Comparison of ENCODE assay signal across 21 cellular contexts in genomic region chr5:145568581-145568980, GRCh38.
DNase-seq lines count a peak whose midpoint lies in the region; TF ChIP-seq lines count a peak whose summit lies in the region.
"Had no signal": no experiment of that assay in that cellular context is flagged by ENCODE, and none has a peak within 500 bp of the region (broad histone marks: within the 10 kb centered on the region; RNA-seq: fewer than 3 reads in every experiment).

No MANE protein-coding gene starts in this region.

- no peaks in the 10 kb centered on the region for H3K9me3 Mint-ChIP-seq in neural progenitor cell

- H3K4me1 Mint-ChIP-seq in neural progenitor cell: peaks cover 5% of the 10 kb centered on the region
- H3K4me1 Mint-ChIP-seq: naive B cell had no signal

- H3K27ac ChIP-seq in GM23248 (no peak overlapping the region), neural progenitor cell (no peak overlapping the region)
- H3K27ac ChIP-seq: BLaER1 treated with 17β-estradiol and CSF1 and Interleukin-3, amounts not matched to agents 10 nM and 100 nM; body of pancreas; dorsolateral prefrontal cortex; SJSA1 had no signal

- H3K4me2 ChIP-seq in GM23248 (ENCODE audit: unreplicated experiment): no peak overlapping the region
- H3K4me2 ChIP-seq in neural progenitor cell: no peak overlapping the region
- H3K4me2 ChIP-seq: BLaER1 treated with 17β-estradiol and CSF1 and Interleukin-3, amounts not matched to agents 10 nM and 100 nM had no signal

- no peaks in the 10 kb centered on the region for H3K9me3 ChIP-seq in GM23248 (ENCODE audit: low read depth)
- H3K9me3 ChIP-seq in neural progenitor cell (ENCODE audit: low read depth): no peaks in the 10 kb centered on the region
- H3K9me3 ChIP-seq: BLaER1 treated with 17β-estradiol and CSF1 and Interleukin-3, amounts not matched to agents 10 nM and 100 nM; body of pancreas; SJSA1 had no signal

- H4K20me1 ChIP-seq in GM23248 (ENCODE audit: insufficient read depth): no peaks in the 10 kb centered on the region
- H4K20me1 ChIP-seq in neural progenitor cell (ENCODE audit: low read depth): no peaks in the 10 kb centered on the region
- H4K20me1 ChIP-seq: BLaER1 treated with 17β-estradiol and CSF1 and Interleukin-3, amounts not matched to agents 10 nM and 100 nM had no signal

- H3K79me2 ChIP-seq in GM23248 (ENCODE audit: insufficient read depth) (no peaks in the 10 kb centered on the region), neural progenitor cell (ENCODE audit: low read depth) (no peaks in the 10 kb centered on the region)

- no peak overlapping the region for H3K4me3 Mint-ChIP-seq in neural progenitor cell
- H3K4me3 Mint-ChIP-seq: H9; naive B cell; stimulated activated naive CD8-positive, alpha-beta T cell treated with anti-CD3 and anti-CD28 coated beads, Interleukin-15, Interleukin-2, amounts not matched to agents 100 ng/mL and 50 ng/mL, for 24 hours had no signal

- peak; percentile 27 for DNase-seq in AG09319 (ENCODE audit: extremely low read depth, low read depth)
- peak; percentile 18 for DNase-seq in GM23248
- DNase-seq in NCI-H69 (lab: John Stamatoyannopoulos, UW): peak; percentile 74
- peak; percentile 24 for DNase-seq in fibroblast of the aortic adventitia (ENCODE audit: low read depth)
- no peak for DNase-seq in NCI-H1048 (lab: John Stamatoyannopoulos, UW)
- DNase-seq in stimulated activated CD4-positive, alpha-beta T cell treated with anti-CD3 and anti-CD28 coated beads, Interleukin-15, amount 100 ng/mL, for 24 hours: no peak
- no peak for DNase-seq in neural progenitor cell (ENCODE audit: low spot score)
- no peak for DNase-seq in activated CD4-positive, alpha-beta T cell treated with anti-CD3 and anti-CD28 coated beads for 1 hour
- DNase-seq: activated CD4-positive, alpha-beta T cell treated with anti-CD3 and anti-CD28 coated beads for 4 hours; activated CD8-positive, alpha-beta memory T cell treated with anti-CD3 and anti-CD28 coated beads, Interleukin-2, amount 50 U/mL, for 48 hours; activated naive CD4-positive, alpha-beta T cell treated with Interleukin-2 at 50 U/mL for 16 hours; body of pancreas; dorsolateral prefrontal cortex; H9; naive B cell; NCI-H2227 treated with DMSO at 0.1 percent for 48 hours; T1000 had no signal

- no peaks in the 10 kb centered on the region for H3K9me2 ChIP-seq in GM23248 (ENCODE audit: insufficient read depth)

- no peak overlapping the region for H2AFZ ChIP-seq in GM23248
- H2AFZ ChIP-seq in neural progenitor cell (replicated peaks): no peak overlapping the region

- H3K4me1 ChIP-seq in GM23248 (ENCODE audit: insufficient read depth) (no peaks in the 10 kb centered on the region), neural progenitor cell (no peaks in the 10 kb centered on the region)
- H3K4me1 ChIP-seq: BLaER1 treated with 17β-estradiol and CSF1 and Interleukin-3, amounts not matched to agents 10 nM and 100 nM; body of pancreas; SJSA1 had no signal

- H3K9ac ChIP-seq in GM23248: no peak overlapping the region
- no peak overlapping the region for H3K9ac ChIP-seq in neural progenitor cell
- H3K9ac ChIP-seq: BLaER1 treated with 17β-estradiol and CSF1 and Interleukin-3, amounts not matched to agents 10 nM and 100 nM had no signal

- H3K27ac Mint-ChIP-seq in neural progenitor cell: no peak overlapping the region
- H3K27ac Mint-ChIP-seq: H9; naive B cell; stimulated activated naive CD8-positive, alpha-beta T cell treated with anti-CD3 and anti-CD28 coated beads, Interleukin-15, Interleukin-2, amounts not matched to agents 100 ng/mL and 50 ng/mL, for 24 hours had no signal

- no peaks in the 10 kb centered on the region for H3K27me3 Mint-ChIP-seq in neural progenitor cell (ENCODE audit: insufficient read depth, low read depth)
- H3K27me3 Mint-ChIP-seq: naive B cell; stimulated activated naive CD8-positive, alpha-beta T cell treated with anti-CD3 and anti-CD28 coated beads, Interleukin-15, Interleukin-2, amounts not matched to agents 100 ng/mL and 50 ng/mL, for 24 hours had no signal

- no peaks in the 10 kb centered on the region for H3K36me3 Mint-ChIP-seq in neural progenitor cell
- H3K36me3 Mint-ChIP-seq: naive B cell had no signal

- H3K27me3 ChIP-seq in GM23248 (replicated peaks; ENCODE audit: insufficient read depth) (no peaks in the 10 kb centered on the region), neural progenitor cell (no peaks in the 10 kb centered on the region)
- H3K27me3 ChIP-seq: BLaER1 treated with 17β-estradiol and CSF1 and Interleukin-3, amounts not matched to agents 10 nM and 100 nM; body of pancreas; dorsolateral prefrontal cortex; SJSA1 had no signal

- TF ChIP-seq CTCF in AG09319 (IDR thresholded peaks at IDR 0.05; ENCODE audit: low read depth, low read length) (no peak), fibroblast of the aortic adventitia (IDR thresholded peaks at IDR 0.05; ENCODE audit: insufficient read depth, low read length) (no peak), neural progenitor cell (IDR thresholded peaks at IDR 0.05) (no peak)

- H3K36me3 ChIP-seq in GM23248 (ENCODE audit: low read depth) (no peaks in the 10 kb centered on the region), neural progenitor cell (no peaks in the 10 kb centered on the region)
- H3K36me3 ChIP-seq: BLaER1 treated with 17β-estradiol and CSF1 and Interleukin-3, amounts not matched to agents 10 nM and 100 nM; SJSA1 had no signal

- H3F3A ChIP-seq in GM23248 (ENCODE audit: insufficient read depth) (no peaks in the 10 kb centered on the region), neural progenitor cell (ENCODE audit: low read depth) (no peaks in the 10 kb centered on the region)

- H3K4me3 ChIP-seq in GM23248 (no peak overlapping the region), fibroblast of the aortic adventitia (ENCODE audit: low read depth, low read length) (no peak overlapping the region), neural progenitor cell (no peak overlapping the region)
- H3K4me3 ChIP-seq: BLaER1 treated with 17β-estradiol and CSF1 and Interleukin-3, amounts not matched to agents 10 nM and 100 nM; body of pancreas; dorsolateral prefrontal cortex; GM12878; SJSA1 had no signal

- in situ Hi-C loops in GM23248 (cut with MboI): no loop called here

Comparison
In these comparisons a context has a peak if more than half of its experiments do, and no peak if none do; other contexts are left out.
1. DNase-seq: peak in AG09319 (single experiment), GM23248 (single experiment), NCI-H69 (single experiment) and fibroblast of the aortic adventitia (single experiment); none in NCI-H1048 (single experiment), stimulated activated CD4-positive, alpha-beta T cell treated with anti-CD3 and anti-CD28 coated beads, Interleukin-15, amount 100 ng/mL, for 24 hours (single experiment), neural progenitor cell (single experiment) and activated CD4-positive, alpha-beta T cell treated with anti-CD3 and anti-CD28 coated beads for 1 hour (single experiment).